Comparison of ENCODE assay signal across 10 cellular contexts in genomic region chr4:140096483-140096861, GRCh38. TPM values are rescaled to one million over a fixed set of nuclear protein-coding genes. Genes with fewer than 3 reads are reported as not detected.
DNase-seq lines count a peak whose midpoint lies in the region; ATAC-seq and TF ChIP-seq lines count a peak whose summit lies in the region.
"Had no signal": no experiment of that assay in that cellular context is flagged by ENCODE, and none has a peak within 500 bp of the region (broad histone marks: within the 10 kb centered on the region; RNA-seq: fewer than 3 reads in every experiment).

No MANE protein-coding gene starts in this region.

- no peaks in the 10 kb centered on the region for H3K36me3 ChIP-seq in esophagus muscularis mucosa
- H3K36me3 ChIP-seq: ovary had no signal

- WGBS in esophagus muscularis mucosa: 78% methylated on average over 5 of the region's 5 CpGs

- DNase-seq in activated CD4-positive, alpha-beta T cell treated with anti-CD3 and anti-CD28 coated beads for 36 hours: peak; percentile 47
- no peak for DNase-seq in activated CD4-positive, alpha-beta T cell treated with anti-CD3 and anti-CD28 coated beads, Interleukin-2, amount 50 U/mL, for 4 hours
- peak in 1 of 34 experiments; percentile 16 for DNase-seq in T-cell
- DNase-seq in esophagus muscularis mucosa (ENCODE audit: extremely low spot score): peak; percentile 50
- DNase-seq in stimulated activated effector memory CD8-positive, alpha-beta T cell treated with anti-CD3 and anti-CD28 coated beads, Interleukin-12 subunit alpha, Interleukin-12 subunit beta, amount 100 ng/mL, for 72 hours (ENCODE audit: low spot score in 2 of 2): no peak
- no peak for DNase-seq in RKO (ENCODE audit: low spot score)
- no peak for DNase-seq in germinal center (ENCODE audit: low spot score)
- DNase-seq in islet precursor cell: no peak
- DNase-seq: ACHN, ovary had no signal

- H3K36me3 Mint-ChIP-seq in activated CD4-positive, alpha-beta T cell treated with anti-CD3 and anti-CD28 coated beads for 36 hours (ENCODE audit: low read depth): no peaks in the 10 kb centered on the region
- no peaks in the 10 kb centered on the region for H3K36me3 Mint-ChIP-seq in T-cell
- H3K36me3 Mint-ChIP-seq in stimulated activated effector memory CD8-positive, alpha-beta T cell treated with anti-CD3 and anti-CD28 coated beads, Interleukin-12 subunit alpha, Interleukin-12 subunit beta, amount 100 ng/mL, for 72 hours: peaks cover 6% of the 10 kb centered on the region

- intact Hi-C loops in activated CD4-positive, alpha-beta T cell treated with anti-CD3 and anti-CD28 coated beads for 36 hours (cut with DNase I, micrococcal nuclease): loop anchor here (1.0 to 10.0 kb wide), 10 partner anchors 8 to 922 kb away; partner anchors contain the start of genes ELF2 (in 1 of the 2) and SCOC (in 1 of the 2)
- intact Hi-C loops in esophagus muscularis mucosa (cut with DNase I): loop anchor here (5.0 kb wide), 1 partner anchor 46 kb away; no protein-coding TSS in a partner anchor

- no peaks in the 10 kb centered on the region for H3K27me3 Mint-ChIP-seq in activated CD4-positive, alpha-beta T cell treated with anti-CD3 and anti-CD28 coated beads for 36 hours
- no peaks in the 10 kb centered on the region for H3K27me3 Mint-ChIP-seq in T-cell

- H3K4me1 Mint-ChIP-seq in activated CD4-positive, alpha-beta T cell treated with anti-CD3 and anti-CD28 coated beads for 36 hours: peaks cover 88% of the 10 kb centered on the region
- peaks cover 75 to 84% (median 78%) of the 10 kb centered on the region in 3 donors for H3K4me1 Mint-ChIP-seq in T-cell
- peaks cover 55% of the 10 kb centered on the region for H3K4me1 Mint-ChIP-seq in stimulated activated effector memory CD8-positive, alpha-beta T cell treated with anti-CD3 and anti-CD28 coated beads, Interleukin-12 subunit alpha, Interleukin-12 subunit beta, amount 100 ng/mL, for 72 hours

- peak overlapping the region; percentile 75 for H3K4me3 Mint-ChIP-seq in activated CD4-positive, alpha-beta T cell treated with anti-CD3 and anti-CD28 coated beads for 36 hours
- H3K4me3 Mint-ChIP-seq in T-cell: peak overlapping the region; percentile 72 to 93 (median 72)
- H3K4me3 Mint-ChIP-seq in stimulated activated effector memory CD8-positive, alpha-beta T cell treated with anti-CD3 and anti-CD28 coated beads, Interleukin-12 subunit alpha, Interleukin-12 subunit beta, amount 100 ng/mL, for 72 hours: peak overlapping the region; percentile 61

- peak overlapping the region; percentile 99 for H3K27ac Mint-ChIP-seq in activated CD4-positive, alpha-beta T cell treated with anti-CD3 and anti-CD28 coated beads for 36 hours
- H3K27ac Mint-ChIP-seq in T-cell: peak overlapping the region; percentile 85 to 95
- peak overlapping the region; percentile 90 for H3K27ac Mint-ChIP-seq in stimulated activated effector memory CD8-positive, alpha-beta T cell treated with anti-CD3 and anti-CD28 coated beads, Interleukin-12 subunit alpha, Interleukin-12 subunit beta, amount 100 ng/mL, for 72 hours

- H3K4me3 ChIP-seq in esophagus muscularis mucosa: no peak overlapping the region
- H3K4me3 ChIP-seq: ovary had no signal

- TF ChIP-seq CTCF in esophagus muscularis mucosa (IDR thresholded peaks at IDR 0.05): no peak

- TF ChIP-seq EP300 in esophagus muscularis mucosa (IDR thresholded peaks at IDR 0.05): no peak

- no peak for TF ChIP-seq POLR2A in esophagus muscularis mucosa (IDR thresholded peaks at IDR 0.05; ENCODE audit: low read depth)

- H3K4me1 ChIP-seq in esophagus muscularis mucosa: peaks cover 76 to 84% (median 80%) of the 10 kb centered on the region in 4 donors

- peak; percentile 25 for ATAC-seq in activated CD4-positive, alpha-beta T cell treated with anti-CD3 and anti-CD28 coated beads for 36 hours
- peak in 2 of 4 experiments; percentile 2 to 13 for ATAC-seq in T-cell (replicated peaks in 1 of 4)
- ATAC-seq in stimulated activated effector memory CD8-positive, alpha-beta T cell treated with anti-CD3 and anti-CD28 coated beads, Interleukin-12 subunit alpha, Interleukin-12 subunit beta, amount 100 ng/mL, for 72 hours: peak; percentile 38

- POLR2A ChIA-PET in activated CD4-positive, alpha-beta T cell treated with anti-CD3 and anti-CD28 coated beads for 36 hours (lab: Charles Lee): interaction anchor here (0.6 to 1.2 kb wide), 6 partner anchors 12 to 344 kb away, joined by 3 to 7 read pairs (median 4); no protein-coding TSS in a partner anchor
- POLR2A ChIA-PET in T-cell (lab: Charles Lee): interaction anchor here (0.9 to 1.1 kb wide), 3 partner anchors 54 to 56 kb away, joined by 3 read pairs; no protein-coding TSS in a partner anchor

- no peaks in the 10 kb centered on the region for H3K9me3 ChIP-seq in esophagus muscularis mucosa
- H3K9me3 ChIP-seq: ovary had no signal

- peak overlapping the region; percentile 60 to 63 (median 61) for H3K27ac ChIP-seq in esophagus muscularis mucosa (replicated peaks in 1 of 4)

- H3K27me3 ChIP-seq in esophagus muscularis mucosa: no peaks in the 10 kb centered on the region
- H3K27me3 ChIP-seq: ovary had no signal

- H3K9me3 Mint-ChIP-seq in activated CD4-positive, alpha-beta T cell treated with anti-CD3 and anti-CD28 coated beads for 36 hours (ENCODE audit: low read depth): no peaks in the 10 kb centered on the region
- H3K9me3 Mint-ChIP-seq in T-cell: no peaks in the 10 kb centered on the region
- H3K9me3 Mint-ChIP-seq in stimulated activated effector memory CD8-positive, alpha-beta T cell treated with anti-CD3 and anti-CD28 coated beads, Interleukin-12 subunit alpha, Interleukin-12 subunit beta, amount 100 ng/mL, for 72 hours: no peaks in the 10 kb centered on the region

- CTCF ChIA-PET in activated CD4-positive, alpha-beta T cell treated with anti-CD3 and anti-CD28 coated beads for 36 hours (lab: Charles Lee): interaction anchor here (1.2 to 1.5 kb wide), 2 partner anchors 26 to 46 kb away, joined by 5 to 7 read pairs; no protein-coding TSS in a partner anchor
- CTCF ChIA-PET in T-cell (lab: Charles Lee): interaction anchor here in 1 of 2 donors (0.6 to 2.0 kb wide), 5 partner anchors 26 to 277 kb away, joined by 3 to 5 read pairs (median 3); partner anchors contain the start of gene SCOC

RNA-seq across cellular contexts. Expression of gene MAML3, which starts 57.5 kb away (rescaled TPM):
- total RNA-seq in activated CD4-positive, alpha-beta T cell treated with anti-CD3 and anti-CD28 coated beads for 36 hours: 1 to 10 TPM; 1.6 to 1.9 TPM
- total RNA-seq in T-cell (1 to 10 TPM; 2.0 to 3.4 (median 2.7) TPM), esophagus muscularis mucosa (1 to 10 TPM; 5.0 to 8.7 (median 7.1) TPM)

Comparison
In these comparisons a context has a peak if more than half of its experiments do, and no peak if none do; other contexts are left out.
1. DNase-seq: peak in activated CD4-positive, alpha-beta T cell treated with anti-CD3 and anti-CD28 coated beads for 36 hours (single experiment) and esophagus muscularis mucosa (single experiment); none in activated CD4-positive, alpha-beta T cell treated with anti-CD3 and anti-CD28 coated beads, Interleukin-2, amount 50 U/mL, for 4 hours (0 of 2), stimulated activated effector memory CD8-positive, alpha-beta T cell treated with anti-CD3 and anti-CD28 coated beads, Interleukin-12 subunit alpha, Interleukin-12 subunit beta, amount 100 ng/mL, for 72 hours (0 of 2), RKO (single experiment), germinal center (single experiment) and islet precursor cell (single experiment).
2. Peak in every context shown above with its lines, with median percentiles within 50 percentile points of each other: H3K27ac Mint-ChIP-seq and H3K4me3 Mint-ChIP-seq.